Comparison of ENCODE assay signal across 11 cellular contexts in the genomic region with DNA sequence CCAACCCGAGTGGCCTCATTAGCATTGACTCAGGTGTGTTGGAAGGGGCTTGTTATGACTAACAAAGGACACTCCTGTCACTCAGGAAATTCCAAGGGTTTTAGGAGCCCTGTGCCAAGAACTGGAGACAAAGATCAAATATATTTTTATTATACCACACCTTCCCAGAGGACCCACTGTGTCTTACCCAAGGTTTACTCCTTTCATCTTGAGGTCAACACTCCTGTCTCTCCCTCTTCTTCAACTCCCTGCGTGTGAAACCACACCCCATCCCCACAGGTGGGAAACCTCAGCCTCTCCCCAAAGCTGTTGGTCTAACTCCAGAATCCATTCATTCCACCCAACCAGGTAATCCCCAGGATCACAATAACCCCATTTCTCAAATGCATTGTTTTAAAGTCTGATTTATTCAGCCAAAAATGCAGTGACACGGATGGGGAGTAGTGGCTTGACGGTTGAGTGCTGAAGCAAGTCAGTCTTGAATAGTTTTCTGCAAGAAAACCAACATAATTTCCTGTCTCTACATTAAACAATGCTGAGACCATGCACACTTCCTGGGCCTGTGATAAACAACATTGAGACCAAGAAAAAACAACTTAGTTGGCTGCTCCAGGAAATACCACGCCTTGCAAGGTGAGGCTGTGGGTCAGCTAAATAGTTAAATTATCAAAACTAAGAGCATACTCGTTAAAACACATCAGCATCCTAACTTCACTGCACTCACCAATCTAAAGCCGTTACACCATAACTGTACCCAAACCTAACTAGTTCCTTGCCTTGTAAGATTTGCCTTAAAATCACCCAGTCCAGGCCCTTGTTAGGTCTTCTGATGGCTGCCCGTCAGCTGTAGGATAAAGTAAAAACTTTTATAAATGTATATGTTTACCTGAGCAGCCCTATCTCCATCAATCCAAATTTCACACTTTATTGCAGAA. TPM values are rescaled to one million over a fixed set of nuclear protein-coding genes. Genes with fewer than 3 reads are reported as not detected.
A peak's percentile ranks its signal among the peaks of the same experiment; 100 is the strongest.
DNase-seq lines count a peak whose midpoint lies in the region; ATAC-seq and TF ChIP-seq lines count a peak whose summit lies in the region.
"Had no signal": no experiment of that assay in that cellular context is flagged by ENCODE, and none has a peak within 500 bp of the region (broad histone marks: within the 10 kb centered on the region; RNA-seq: fewer than 3 reads in every experiment).

No MANE protein-coding gene starts in this region.

- H3K4me1 ChIP-seq in gastrocnemius medialis = no peaks in the 10 kb centered on the region

- H3K9me3 Mint-ChIP-seq in activated T-cell treated with anti-CD3 and anti-CD28 coated beads, Interleukin-2, amount 50 U/mL, for 24 hours = peaks cover 5% of the 10 kb centered on the region

- H3K9me3 ChIP-seq in gastrocnemius medialis = no peaks in the 10 kb centered on the region

- H3K36me3 ChIP-seq in gastrocnemius medialis = no peaks in the 10 kb centered on the region

- H3K27me3 ChIP-seq in gastrocnemius medialis = no peaks in the 10 kb centered on the region

- H3K4me3 ChIP-seq in gastrocnemius medialis = no peak overlapping the region

- ATAC-seq in gastrocnemius medialis = no peak
- no peak for ATAC-seq in GM19397 (IDR thresholded peaks at IDR 0.05; ENCODE audit: unreplicated experiment)
- ATAC-seq: SK-N-SH treated with all-trans-retinoic acid at 6 μM for 48 hours had no signal

- intact Hi-C loops in gastrocnemius medialis (cut with DNase I; ENCODE audit: low total_unique reads) = no loop called here

- peak; percentile 100 for TF ChIP-seq EP300 in Ishikawa (IDR thresholded peaks at IDR 0.05; ENCODE audit: borderline replicate concordance)

- peak overlapping the region; percentile 13 for H3K4me3 Mint-ChIP-seq in activated T-cell treated with anti-CD3 and anti-CD28 coated beads, Interleukin-2, amount 50 U/mL, for 24 hours

- peaks cover 57% of the 10 kb centered on the region for H3K4me1 Mint-ChIP-seq in activated T-cell treated with anti-CD3 and anti-CD28 coated beads, Interleukin-2, amount 50 U/mL, for 24 hours (ENCODE audit: low read depth)

- peak overlapping the region; percentile 89 for H3K27ac Mint-ChIP-seq in activated T-cell treated with anti-CD3 and anti-CD28 coated beads, Interleukin-2, amount 50 U/mL, for 24 hours

- TF ChIP-seq CTCF in gastrocnemius medialis (IDR thresholded peaks at IDR 0.05 in 4 of 5, conservative IDR thresholded peaks at IDR 0.05 in 1 of 5) = no peak

- no peaks in the 10 kb centered on the region for H3K27me3 Mint-ChIP-seq in activated T-cell treated with anti-CD3 and anti-CD28 coated beads, Interleukin-2, amount 50 U/mL, for 24 hours

- no peak for DNase-seq in activated T-cell treated with anti-CD3 and anti-CD28 coated beads, Interleukin-2, amount 50 U/mL, for 24 hours
- DNase-seq in activated T-cell treated with anti-CD3 and anti-CD28 coated beads, Interleukin-2, amount 50 U/mL, for 1 hour = no peak
- peak; percentile 40 for DNase-seq in central memory CD4-positive, alpha-beta T cell
- DNase-seq in renal cortical epithelial cell (ENCODE audit: low read depth) (peak; percentile 98), hippocampal formation (lab: John Stamatoyannopoulos, UW) (no peak), gastrocnemius medialis (no peak)
- DNase-seq: activated effector memory CD4-positive, alpha-beta T cell treated with anti-CD3 and anti-CD28 coated beads, Interleukin-2, amount 50 U/mL, for 16 hours; NCI-H524 treated with DMSO at 0.1 percent for 48 hours had no signal

- no peak for TF ChIP-seq POLR2A in gastrocnemius medialis (IDR thresholded peaks at IDR 0.05)

- peak; percentile 19 for TF ChIP-seq RAD21 in Ishikawa (IDR thresholded peaks at IDR 0.05; ENCODE audit: low read depth)

- no peak overlapping the region for H3K27ac ChIP-seq in gastrocnemius medialis

- in situ Hi-C loops in gastrocnemius medialis (cut with MboI; ENCODE audit: low sequenced_read_pairs in 4 of 4) = no loop called here

- no peaks in the 10 kb centered on the region for H3K36me3 Mint-ChIP-seq in activated T-cell treated with anti-CD3 and anti-CD28 coated beads, Interleukin-2, amount 50 U/mL, for 24 hours (ENCODE audit: low read depth)

TF ChIP-seq in Ishikawa, 13 proteins besides CTCF, POLR2A, EP300 and RAD21:
- TF ChIP-seq TAF1 (IDR thresholded peaks at IDR 0.05; ENCODE audit: low read depth) (no peak), FOXM1 (IDR thresholded peaks at IDR 0.05; ENCODE audit: borderline replicate concordance, low read depth) (peak; percentile 100), TCF12 (IDR thresholded peaks at IDR 0.05; ENCODE audit: low read depth) (peak; percentile 100), NFIC (IDR thresholded peaks at IDR 0.05) (peak; percentile 100), CREB1 (IDR thresholded peaks at IDR 0.05; ENCODE audit: low read depth) (peak; percentile 56; the same call in 1 of the 2 replicates), CEBPB (IDR thresholded peaks at IDR 0.05) (peak; percentile 68), ZBTB7A (IDR thresholded peaks at IDR 0.05; ENCODE audit: low read depth) (peak; percentile 18; the same call in 1 of the 2 replicates), TEAD4 (IDR thresholded peaks at IDR 0.05) (peak; percentile 94; the same call in 1 of the 2 replicates), YY1 (IDR thresholded peaks at IDR 0.05; ENCODE audit: low read depth) (peak; percentile 28; the same call in 1 of the 2 replicates), EGR1 (IDR thresholded peaks at IDR 0.05) (no peak)
- TF ChIP-seq, protein P1, sequence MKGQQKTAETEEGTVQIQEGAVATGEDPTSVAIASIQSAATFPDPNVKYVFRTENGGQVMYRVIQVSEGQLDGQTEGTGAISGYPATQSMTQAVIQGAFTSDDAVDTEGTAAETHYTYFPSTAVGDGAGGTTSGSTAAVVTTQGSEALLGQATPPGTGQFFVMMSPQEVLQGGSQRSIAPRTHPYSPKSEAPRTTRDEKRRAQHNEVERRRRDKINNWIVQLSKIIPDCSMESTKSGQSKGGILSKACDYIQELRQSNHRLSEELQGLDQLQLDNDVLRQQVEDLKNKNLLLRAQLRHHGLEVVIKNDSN (IDR thresholded peaks at IDR 0.05) = peak; percentile 15; the same call in 1 of the 2 replicates
- TF ChIP-seq, protein P2, sequence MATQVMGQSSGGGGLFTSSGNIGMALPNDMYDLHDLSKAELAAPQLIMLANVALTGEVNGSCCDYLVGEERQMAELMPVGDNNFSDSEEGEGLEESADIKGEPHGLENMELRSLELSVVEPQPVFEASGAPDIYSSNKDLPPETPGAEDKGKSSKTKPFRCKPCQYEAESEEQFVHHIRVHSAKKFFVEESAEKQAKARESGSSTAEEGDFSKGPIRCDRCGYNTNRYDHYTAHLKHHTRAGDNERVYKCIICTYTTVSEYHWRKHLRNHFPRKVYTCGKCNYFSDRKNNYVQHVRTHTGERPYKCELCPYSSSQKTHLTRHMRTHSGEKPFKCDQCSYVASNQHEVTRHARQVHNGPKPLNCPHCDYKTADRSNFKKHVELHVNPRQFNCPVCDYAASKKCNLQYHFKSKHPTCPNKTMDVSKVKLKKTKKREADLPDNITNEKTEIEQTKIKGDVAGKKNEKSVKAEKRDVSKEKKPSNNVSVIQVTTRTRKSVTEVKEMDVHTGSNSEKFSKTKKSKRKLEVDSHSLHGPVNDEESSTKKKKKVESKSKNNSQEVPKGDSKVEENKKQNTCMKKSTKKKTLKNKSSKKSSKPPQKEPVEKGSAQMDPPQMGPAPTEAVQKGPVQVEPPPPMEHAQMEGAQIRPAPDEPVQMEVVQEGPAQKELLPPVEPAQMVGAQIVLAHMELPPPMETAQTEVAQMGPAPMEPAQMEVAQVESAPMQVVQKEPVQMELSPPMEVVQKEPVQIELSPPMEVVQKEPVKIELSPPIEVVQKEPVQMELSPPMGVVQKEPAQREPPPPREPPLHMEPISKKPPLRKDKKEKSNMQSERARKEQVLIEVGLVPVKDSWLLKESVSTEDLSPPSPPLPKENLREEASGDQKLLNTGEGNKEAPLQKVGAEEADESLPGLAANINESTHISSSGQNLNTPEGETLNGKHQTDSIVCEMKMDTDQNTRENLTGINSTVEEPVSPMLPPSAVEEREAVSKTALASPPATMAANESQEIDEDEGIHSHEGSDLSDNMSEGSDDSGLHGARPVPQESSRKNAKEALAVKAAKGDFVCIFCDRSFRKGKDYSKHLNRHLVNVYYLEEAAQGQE (IDR thresholded peaks at IDR 0.05; ENCODE audit: low read depth) = 0 out of 2 replicates have a peak, but pooled peaks have one; percentile 29
- TF ChIP-seq, protein P3, sequence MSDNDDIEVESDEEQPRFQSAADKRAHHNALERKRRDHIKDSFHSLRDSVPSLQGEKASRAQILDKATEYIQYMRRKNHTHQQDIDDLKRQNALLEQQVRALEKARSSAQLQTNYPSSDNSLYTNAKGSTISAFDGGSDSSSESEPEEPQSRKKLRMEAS (IDR thresholded peaks at IDR 0.05) = peak; percentile 44

RNA-seq across cellular contexts. Expression of a gene that starts 38.5 kb away (rescaled TPM):
- total RNA-seq in renal cortical epithelial cell (2.9 and 25.4 TPM in 2 replicates), gastrocnemius medialis (1 to 10 TPM in 1 of 4 donors, under 1 TPM in 3; 0.10 to 1.6 (median 0.36) TPM)

Comparison
In these comparisons a context has a peak if more than half of its experiments do, and no peak if none do; other contexts are left out.
1. DNase-seq: peak in central memory CD4-positive, alpha-beta T cell (single experiment) and renal cortical epithelial cell (single experiment); none in activated T-cell treated with anti-CD3 and anti-CD28 coated beads, Interleukin-2, amount 50 U/mL, for 24 hours (single experiment), activated T-cell treated with anti-CD3 and anti-CD28 coated beads, Interleukin-2, amount 50 U/mL, for 1 hour (single experiment), hippocampal formation (0 of 2) and gastrocnemius medialis (0 of 2).